ENCODE assay signal across 12 cellular contexts in the genomic region with DNA sequence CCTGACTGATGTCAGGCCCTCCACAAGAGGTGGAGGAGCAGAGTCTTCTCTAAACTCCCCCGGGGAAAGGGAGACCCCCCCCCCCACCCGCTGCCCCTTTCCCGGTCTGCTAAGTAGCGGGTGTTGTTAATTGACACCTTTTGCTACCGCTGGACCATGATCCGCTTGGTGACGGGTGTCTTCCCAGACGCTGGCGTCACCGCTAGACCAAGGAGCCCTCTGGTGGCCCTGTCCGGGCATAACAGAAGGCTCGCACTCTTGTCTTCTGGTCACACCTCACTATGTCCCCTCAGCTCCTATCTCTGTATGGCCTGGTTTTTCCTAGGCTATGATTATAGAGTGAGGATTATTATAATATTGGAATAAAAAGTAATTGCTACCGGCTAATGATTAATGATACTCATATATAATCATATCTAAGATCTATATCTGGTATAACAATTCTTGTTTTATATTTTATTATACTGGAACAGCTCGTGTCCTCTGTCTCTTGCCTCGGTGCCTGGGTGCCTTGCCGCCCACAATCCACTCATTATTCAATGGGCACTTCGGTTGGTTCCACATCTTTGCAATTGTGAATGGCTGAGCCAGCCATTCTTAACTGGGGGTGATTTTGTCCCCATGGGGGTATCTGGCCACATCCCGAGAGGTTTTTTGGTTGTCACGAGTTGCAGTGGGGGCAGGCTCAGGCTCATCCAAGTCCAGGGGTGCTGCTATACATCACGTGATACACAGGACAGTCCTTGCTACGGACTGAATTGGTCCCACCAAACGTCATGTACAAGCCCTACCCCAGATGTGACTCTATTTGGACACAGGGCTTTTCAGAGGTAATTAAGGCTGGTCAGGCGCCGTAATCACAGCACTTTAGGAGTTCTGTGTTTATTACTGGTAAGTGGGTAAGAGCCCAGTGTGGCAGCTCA. TPM values are rescaled to one million over a fixed set of nuclear protein-coding genes. Genes with fewer than 3 reads are reported as not detected.
DNase-seq lines count a peak whose midpoint lies in the region; ATAC-seq and TF ChIP-seq lines count a peak whose summit lies in the region.
"Not testable (repeated sequence)": the region's sequence is repeated elsewhere in the genome, so short reads cannot be mapped to it uniquely, and the experiment has no call there.
"Had no signal": no experiment of that assay in that cellular context is flagged by ENCODE, and none has a peak within 500 bp of the region (broad histone marks: within the 10 kb centered on the region; RNA-seq: fewer than 3 reads in every experiment).

No MANE protein-coding gene starts in this region.

- intact Hi-C loops in adrenal gland (cut with DNase I); heart right ventricle (cut with DNase I); upper lobe of right lung (cut with DNase I): not testable (repeated sequence)

- not testable (repeated sequence) for H3K4me2 ChIP-seq in GM23338

- H3K27me3 ChIP-seq in GM23338 (ENCODE audit: insufficient read depth); upper lobe of right lung: not testable (repeated sequence)
- peaks cover 11% of the 10 kb centered on the region for H3K27me3 ChIP-seq in adrenal gland
- peaks cover 0 to 31% (median 13%) of the 10 kb centered on the region in 7 donors for H3K27me3 ChIP-seq in heart right ventricle

- not testable (repeated sequence) for H3K27ac ChIP-seq in GM23338 (ENCODE audit: low read depth); RWPE1; adrenal gland; heart right ventricle; upper lobe of right lung

- POLR2A ChIA-PET in RWPE1 (lab: Yijun Ruan, JAX; ENCODE audit: low non-redundant PET), result not testable (repeated sequence)

- peaks cover 14% of the 10 kb centered on the region for H3K27me3 Mint-ChIP-seq in GM23338 (ENCODE audit: insufficient read depth, low read depth, poor library complexity)
- not testable (repeated sequence) for H3K27me3 Mint-ChIP-seq in neural crest cell (ENCODE audit: low read depth)

- CTCF ChIA-PET in RWPE1 (lab: Yijun Ruan, JAX), result interaction anchor here (1.0 kb wide), 1 partner anchor 245 kb away, joined by 3 read pairs; no protein-coding TSS in a partner anchor

- not testable (repeated sequence) for H3K9me3 ChIP-seq in adrenal gland (replicated peaks in 1 of 3); heart right ventricle; upper lobe of right lung

- TF ChIP-seq CTCF in GM23338 (conservative IDR thresholded peaks at IDR 0.05; ENCODE audit: low read depth in 2 of 2), result peak; percentile 45 to 63; a peak in 3 of 4 replicates
- TF ChIP-seq CTCF in RWPE1 (conservative IDR thresholded peaks at IDR 0.05; ENCODE audit: low read depth), result peak; percentile 57
- peak; percentile 15 to 61 (median 42) for TF ChIP-seq CTCF in adrenal gland (IDR thresholded peaks at IDR 0.05)
- TF ChIP-seq CTCF in heart right ventricle (IDR thresholded peaks at IDR 0.05), result peak in 6 of 9 donors; percentile 29 to 49 (median 40)
- peak; percentile 57 for TF ChIP-seq CTCF in neural crest cell (conservative IDR thresholded peaks at IDR 0.05)
- TF ChIP-seq CTCF in upper lobe of right lung (IDR thresholded peaks at IDR 0.05), result peak; percentile 47

- H4K20me1 ChIP-seq in GM23338 (replicated peaks; ENCODE audit: insufficient read depth), result not testable (repeated sequence)

- not testable (repeated sequence) for H3K4me1 Mint-ChIP-seq in GM23338, neural crest cell

- not testable (repeated sequence) for H3K79me2 ChIP-seq in GM23338 (replicated peaks; ENCODE audit: insufficient read depth)

- H3F3A ChIP-seq in GM23338 (replicated peaks; ENCODE audit: low read depth), result not testable (repeated sequence)

- not testable (repeated sequence) for H3K36me3 Mint-ChIP-seq in GM23338 (ENCODE audit: low read depth); neural crest cell (ENCODE audit: low read depth)

- not testable (repeated sequence) for H2AFZ ChIP-seq in GM23338

- H3K9me3 Mint-ChIP-seq in GM23338, result peaks cover 16% of the 10 kb centered on the region
- H3K9me3 Mint-ChIP-seq in neural crest cell, result not testable (repeated sequence)

- not testable (repeated sequence) for H3K9me2 ChIP-seq in GM23338 (ENCODE audit: insufficient read depth)

- 31 to 47% (median 35%) methylated on average over 12 to 23 of the region's 24 CpGs for WGBS in adrenal gland, 4 donors
- WGBS in heart right ventricle, 2 donors, result 35 to 40% methylated on average over 21 to 23 of the region's 24 CpGs

- H3K27ac Mint-ChIP-seq in GM23338; neural crest cell (ENCODE audit: unreplicated experiment): not testable (repeated sequence)

- H3K4me3 ChIP-seq in GM23338, adrenal gland, heart right ventricle, upper lobe of right lung: not testable (repeated sequence)

- not testable (repeated sequence) for H3K36me3 ChIP-seq in GM23338 (ENCODE audit: insufficient read depth); adrenal gland (replicated peaks in 1 of 2); heart right ventricle; upper lobe of right lung

- H3K4me3 Mint-ChIP-seq in GM23338, neural crest cell: not testable (repeated sequence)

- H3K4me1 ChIP-seq in GM23338 (ENCODE audit: insufficient read depth); adrenal gland (replicated peaks in 1 of 2); heart right ventricle; upper lobe of right lung: not testable (repeated sequence)

- not testable (repeated sequence) for ATAC-seq in GM23338, heart right ventricle, upper lobe of right lung

- DNase-seq in Caki2 (ENCODE audit: low read depth) (peak; percentile 28), GM23338 (ENCODE audit: low spot score) (peak; percentile 44), NAMALWA (ENCODE audit: low spot score) (peak; percentile 21), adrenal gland (peak in 3 of 7 donors; percentile 6 to 18 (median 11)), neural crest cell (ENCODE audit: low read depth, low spot score) (peak; percentile 10)
- DNase-seq in RWPE1 (ENCODE audit: low spot score); heart right ventricle; upper lobe of right lung: not testable (repeated sequence)

- in situ Hi-C loops in Caki2 (cut with HindIII; ENCODE audit: low pct_unique_long_range_greater_than_20kb, low sequenced_read_pairs), result not testable (repeated sequence)

- TF ChIP-seq POLR2A in adrenal gland (IDR thresholded peaks at IDR 0.05), result not testable (repeated sequence)

TF ChIP-seq in GM23338, 12 proteins besides CTCF, POLR2A, EP300 and RAD21:
- peak; percentile 78 for TF ChIP-seq CREB1 (CRISPR knock-in tag; IDR thresholded peaks at IDR 0.05; ENCODE audit: low read depth)
TF ChIP-seq in GM23338: peak in this region for 1; not testable (repeated sequence) for 11.

RNA-seq across cellular contexts. Expression of a gene that starts 14.0 kb away (rescaled TPM):
- total RNA-seq in Caki2 (2014; rRNA removed; shearing (Covaris generic); ENCODE audit: low replicate concordance), result not detected in 2 replicates
- 0.78 and 2.0 TPM in 2 replicates for total RNA-seq in GM23338 (2014; rRNA removed; shearing (Covaris generic))
- polyA plus RNA-seq in GM23338 (2016; fragmentation: Nextera tagmentation; extraction: Ambion mirVana) (1.6 and 1.8 TPM in 2 replicates), adrenal gland (not detected), heart right ventricle (not detected)
- total RNA-seq in adrenal gland (under 1 TPM in 1 of 8 donors, not detected in 7; 0.55 TPM), heart right ventricle (under 1 TPM in 3 of 10 donors, not detected in 7; 0.38 to 0.81 (median 0.60) TPM), neural crest cell (not detected in 2 replicates), upper lobe of right lung (1.5 TPM)
- total RNA-seq: activated T-helper 17 cell treated with anti-CD3 and anti-CD28 coated beads, Interleukin-2, amount 50 U/mL, for 72 hours; gastrocnemius medialis had no signal

RNA-seq across cellular contexts. Expression of a gene that starts 27.4 kb away (rescaled TPM):
- total RNA-seq in Caki2 (2014; rRNA removed; shearing (Covaris generic); ENCODE audit: low replicate concordance), result not detected in 2 replicates
- 1.8 and 2.2 TPM in 2 replicates for total RNA-seq in GM23338 (2014; rRNA removed; shearing (Covaris generic))
- polyA plus RNA-seq in GM23338 (2016; fragmentation: Nextera tagmentation; extraction: Ambion mirVana), result 1.2 and 1.4 TPM in 2 replicates
- total RNA-seq in adrenal gland, result not detected
- under 1 TPM in 1 of 3 donors, not detected in 2; 0.05 TPM for polyA plus RNA-seq in adrenal gland
- total RNA-seq in heart right ventricle, result not detected
- not detected for polyA plus RNA-seq in heart right ventricle
- total RNA-seq in neural crest cell, result not detected in 2 replicates
- total RNA-seq in upper lobe of right lung, result not detected
- total RNA-seq: activated T-helper 17 cell treated with anti-CD3 and anti-CD28 coated beads, Interleukin-2, amount 50 U/mL, for 72 hours; gastrocnemius medialis; liver; subcutaneous adipose tissue had no signal
- polyA plus RNA-seq: liver had no signal

RNA-seq across cellular contexts. Expression of a gene that starts 45.9 kb away (rescaled TPM):
- not detected in 2 replicates for total RNA-seq in Caki2 (2014; rRNA removed; shearing (Covaris generic); ENCODE audit: low replicate concordance)
- not detected in 2 replicates for total RNA-seq in GM23338 (2014; rRNA removed; shearing (Covaris generic))
- not detected in 2 replicates for polyA plus RNA-seq in GM23338 (2016; fragmentation: Nextera tagmentation; extraction: Ambion mirVana)
- 1 to 10 TPM in 2 of 8 donors, under 1 TPM in 3, not detected in 3; 0.27 to 3.3 (median 0.71) TPM for total RNA-seq in adrenal gland
- polyA plus RNA-seq in adrenal gland, result under 1 TPM in 2 of 3 donors, not detected in 1; 0.13 to 0.24 TPM
- 1 to 10 TPM in 2 of 10 donors, under 1 TPM in 5, not detected in 3; 0.33 to 1.8 (median 0.68) TPM for total RNA-seq in heart right ventricle
- under 1 TPM in 1 of 2 donors, not detected in 1; 0.19 TPM for polyA plus RNA-seq in heart right ventricle
- total RNA-seq in neural crest cell, result not detected in 2 replicates
- total RNA-seq in upper lobe of right lung, result 3.2 TPM
- total RNA-seq: activated T-helper 17 cell treated with anti-CD3 and anti-CD28 coated beads, Interleukin-2, amount 50 U/mL, for 72 hours had no signal

RNA-seq across cellular contexts. Expression of a gene that starts 46.3 kb away (rescaled TPM):
- 0.20 and 0.47 TPM in 2 replicates for total RNA-seq in Caki2 (2014; rRNA removed; shearing (Covaris generic); ENCODE audit: low replicate concordance)
- total RNA-seq in GM23338 (2014; rRNA removed; shearing (Covaris generic)), result 126 and 128 TPM in 2 replicates
- polyA plus RNA-seq in GM23338 (2016; fragmentation: Nextera tagmentation; extraction: Ambion mirVana) (51.7 and 54.8 TPM in 2 replicates), adrenal gland (1 to 10 TPM in 2 of 3 donors, under 1 TPM in 1; 0.08 to 3.9 (median 2.3) TPM), heart right ventricle (under 1 TPM in 1 of 2 donors, not detected in 1; 0.04 TPM)
- total RNA-seq in adrenal gland (1 to 10 TPM in 4 of 8 donors, under 1 TPM in 4; 0.34 to 4.4 (median 0.98) TPM), heart right ventricle (1 to 10 TPM in 1 of 10 donors, under 1 TPM in 3, not detected in 6; 0.33 to 2.8 (median 0.53) TPM), neural crest cell (47.2 and 48.1 TPM in 2 replicates), upper lobe of right lung (21.4 TPM)
